14 cellular contexts compared by ENCODE assay signal in the genomic region with DNA sequence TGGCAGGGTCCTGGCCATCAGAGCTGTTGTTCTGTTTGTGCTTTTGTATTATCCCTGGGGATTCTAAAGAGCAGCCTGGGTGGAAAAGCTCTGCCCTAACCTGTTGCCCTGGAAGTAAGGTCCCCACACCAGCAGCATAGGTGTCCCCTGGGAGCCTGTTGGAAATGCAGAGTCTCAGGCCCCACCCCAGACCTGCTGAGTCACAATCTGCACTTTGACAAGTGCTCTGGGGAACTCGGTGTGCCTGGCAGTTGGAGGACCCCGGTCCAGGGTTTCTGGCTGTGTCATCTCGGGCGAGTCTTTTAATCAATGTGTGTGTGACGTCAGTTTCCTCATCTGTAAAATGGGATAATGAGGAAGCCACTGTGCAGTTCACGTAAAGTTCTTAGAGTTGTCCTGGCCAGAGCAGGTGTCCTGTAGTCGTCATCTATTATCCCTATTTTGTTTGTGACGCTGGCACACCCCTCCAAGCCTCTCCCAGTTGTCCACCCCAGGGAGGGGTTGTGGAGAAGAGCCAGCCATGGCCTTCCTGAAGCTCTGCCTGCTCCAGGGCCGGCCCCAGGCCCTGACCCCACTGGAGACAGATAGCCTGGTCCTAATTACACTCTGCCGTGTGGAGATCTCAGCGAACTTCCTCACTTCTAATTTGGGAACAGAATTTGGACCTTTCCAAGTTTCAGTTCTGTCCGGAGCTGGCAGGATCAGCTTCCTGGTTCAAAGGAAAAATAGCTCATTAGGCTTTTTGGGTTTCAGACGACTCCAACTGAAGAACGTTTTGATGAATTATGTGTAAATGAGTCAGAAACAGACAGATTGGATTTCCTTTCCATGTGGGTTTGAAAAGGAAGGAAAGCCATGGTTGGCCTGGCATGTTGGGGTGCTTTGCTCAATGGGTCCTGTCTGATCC.
DNase-seq lines count a peak whose midpoint lies in the region; ATAC-seq, FAIRE-seq and TF ChIP-seq lines count a peak whose summit lies in the region.
"Had no signal": no experiment of that assay in that cellular context is flagged by ENCODE, and none has a peak within 500 bp of the region (broad histone marks: within the 10 kb centered on the region; RNA-seq: fewer than 3 reads in every experiment).

No MANE protein-coding gene starts in this region.

- H3F3A ChIP-seq in smooth muscle cell (ENCODE audit: low read depth) = peaks cover 18% of the 10 kb centered on the region

- no TSS peak for BruUV-seq in HepG2 (replicated peaks; lab: Mats Ljungman, UMichigan)

- POLR2A ChIA-PET in HepG2 (lab: Yijun Ruan, JAX) = no interaction called here

- no peak overlapping the region for H3K4me3 Mint-ChIP-seq in T-helper 2 cell treated with Interferon-gamma antibody and Interleukin-4, amounts not matched to agents 5 μg/mL and 100 μg/mL, for 36 hours
- H3K4me3 Mint-ChIP-seq: activated CD4-positive, alpha-beta T cell treated with anti-CD3 and anti-CD28 coated beads for 36 hours; activated naive CD4-positive, alpha-beta T cell treated with anti-CD3 and anti-CD28 coated beads, Interleukin-2, amount 10 ng/mL, durations not matched to agents 7 days and 5 days; stimulated activated memory B cell treated with anti-CD40 and anti-IgM and Interleukin-4, amounts not matched to agents 10 μg/mL and 1 μg/mL and 100 μg/mL, for 72 hours had no signal

- H3K4me1 Mint-ChIP-seq in T-helper 2 cell treated with Interferon-gamma antibody and Interleukin-4, amounts not matched to agents 5 μg/mL and 100 μg/mL, for 36 hours (ENCODE audit: low read depth) = peaks cover 2% of the 10 kb centered on the region
- H3K4me1 Mint-ChIP-seq: activated CD4-positive, alpha-beta T cell treated with anti-CD3 and anti-CD28 coated beads for 36 hours had no signal

- 18% methylated on average over 10 of the region's 14 CpGs for WGBS in HepG2 (ENCODE audit: low lambda C conversion rate)
- 71% methylated on average over 14 of the region's 14 CpGs for WGBS in smooth muscle cell (ENCODE audit: low lambda C conversion rate)

- no peaks in the 10 kb centered on the region for H3K4me1 ChIP-seq in HepG2 (ENCODE audit: insufficient read depth, low read length)
- peaks cover 3% of the 10 kb centered on the region for H3K4me1 ChIP-seq in smooth muscle cell (ENCODE audit: low read depth)
- H3K4me1 ChIP-seq: uterus had no signal

- peaks cover 4 to 29% of the 10 kb centered on the region in 2 experiments; a peak in 3 of 5 replicates for H3K27me3 ChIP-seq in HepG2 (ENCODE audit: control insufficient read depth in 1 of 2, insufficient read depth in 2 of 2, low read length in 2 of 2)
- no peaks in the 10 kb centered on the region for H3K27me3 ChIP-seq in smooth muscle cell (ENCODE audit: low read depth)
- H3K27me3 ChIP-seq: uterus had no signal

- no peak overlapping the region for H2AFZ ChIP-seq in HepG2 (ENCODE audit: low read length)
- H2AFZ ChIP-seq in smooth muscle cell (ENCODE audit: low read depth) = no peak overlapping the region

- TF ChIP-seq EP300 in HepG2 (IDR thresholded peaks at IDR 0.05; ENCODE audit: low read depth in 2 of 2, low read length in 2 of 2) (no peak), HepG2 (CRISPR knock-in tag; IDR thresholded peaks at IDR 0.05; ENCODE audit: borderline replicate concordance) (no peak)

- no peak for FAIRE-seq in HepG2 (lab: Jason Lieb, UNC)

- intact Hi-C loops in HepG2 (cut with micrococcal nuclease; ENCODE audit: unreplicated experiment) = no loop called here

- no peak overlapping the region for H3K27ac Mint-ChIP-seq in T-helper 2 cell treated with Interferon-gamma antibody and Interleukin-4, amounts not matched to agents 5 μg/mL and 100 μg/mL, for 36 hours
- H3K27ac Mint-ChIP-seq: activated CD4-positive, alpha-beta T cell treated with anti-CD3 and anti-CD28 coated beads for 36 hours; stimulated activated memory B cell treated with anti-CD40 and anti-IgM and Interleukin-4, amounts not matched to agents 10 μg/mL and 1 μg/mL and 100 μg/mL, for 72 hours had no signal

- TF ChIP-seq POLR2A in HepG2 (IDR thresholded peaks at IDR 0.05; ENCODE audit: insufficient read depth in 1 of 2, low read depth in 2 of 2, low read length in 2 of 2) = no peak

- H4K20me1 ChIP-seq in HepG2 (ENCODE audit: insufficient read depth, low read length) (no peaks in the 10 kb centered on the region), smooth muscle cell (ENCODE audit: low read depth) (no peaks in the 10 kb centered on the region)

- H3K4me2 ChIP-seq in HepG2 (ENCODE audit: low read depth, low read length) = no peak overlapping the region
- H3K4me2 ChIP-seq in smooth muscle cell = no peak overlapping the region

- no peak for TF ChIP-seq CTCF in HepG2 (CRISPR knock-in tag; IDR thresholded peaks at IDR 0.05)
- no peak for TF ChIP-seq CTCF in smooth muscle cell (IDR thresholded peaks at IDR 0.05; ENCODE audit: borderline replicate concordance, insufficient read depth, poor library complexity, severe bottlenecking)

- H3K36me3 Mint-ChIP-seq in T-helper 2 cell treated with Interferon-gamma antibody and Interleukin-4, amounts not matched to agents 5 μg/mL and 100 μg/mL, for 36 hours (ENCODE audit: low read depth) = no peaks in the 10 kb centered on the region
- H3K36me3 Mint-ChIP-seq: stimulated activated memory B cell treated with anti-CD40 and anti-IgM and Interleukin-4, amounts not matched to agents 10 μg/mL and 1 μg/mL and 100 μg/mL, for 72 hours had no signal

- ATAC-seq in esophagus mucosa (peak; percentile 42), HepG2 (no peak), HG03378 (IDR thresholded peaks at IDR 0.05; ENCODE audit: unreplicated experiment) (no peak), GM21529 (IDR thresholded peaks at IDR 0.05; ENCODE audit: unreplicated experiment) (no peak)
- ATAC-seq: activated CD4-positive, alpha-beta T cell treated with anti-CD3 and anti-CD28 coated beads for 36 hours; stimulated activated memory B cell treated with anti-CD40 and anti-IgM and Interleukin-4, amounts not matched to agents 10 μg/mL and 1 μg/mL and 100 μg/mL, for 72 hours had no signal

- H3K9ac ChIP-seq in HepG2 (ENCODE audit: insufficient read depth, low read depth, low read length) (no peak overlapping the region), smooth muscle cell (ENCODE audit: low read depth) (peak overlapping the region; percentile 11)

- H3K9me3 ChIP-seq in HepG2 (ENCODE audit: low read length) = no peaks in the 10 kb centered on the region
- no peaks in the 10 kb centered on the region for H3K9me3 ChIP-seq in smooth muscle cell (replicated peaks; ENCODE audit: low read depth)
- H3K9me3 ChIP-seq: uterus had no signal

- no peaks in the 10 kb centered on the region for H3K79me2 ChIP-seq in HepG2 (ENCODE audit: insufficient read depth, low read length)
- H3K79me2 ChIP-seq in smooth muscle cell (ENCODE audit: low read depth) = no peaks in the 10 kb centered on the region

- TF ChIP-seq RAD21 in HepG2 (CRISPR knock-in tag; IDR thresholded peaks at IDR 0.05) = no peak

- no peak overlapping the region for H3K27ac ChIP-seq in HepG2 (ENCODE audit: extremely low read length, insufficient read depth, low read length)
- H3K27ac ChIP-seq in smooth muscle cell (ENCODE audit: low read depth) = peak overlapping the region; percentile 12
- H3K27ac ChIP-seq: uterus had no signal

- no peak overlapping the region for H3K4me3 ChIP-seq in HepG2 (replicated peaks in 1 of 3; ENCODE audit: insufficient read depth in 1 of 3, low read depth in 2 of 3, low read length in 3 of 3)
- no peak overlapping the region for H3K4me3 ChIP-seq in smooth muscle cell
- H3K4me3 ChIP-seq: uterus had no signal

- CTCF ChIA-PET in HepG2 (lab: Yijun Ruan, JAX; ENCODE audit: low intra/inter-chr PET ratio, low total read pairs) = no interaction called here

- DNase-seq in GM03348 (ENCODE audit: low spot score) (peak; percentile 18), HepG2 (ENCODE audit: low spot score) (no peak), smooth muscle cell (lab: John Stamatoyannopoulos, UW; ENCODE audit: unreplicated experiment) (no peak), mucosa of gallbladder (ENCODE audit: low spot score) (no peak)
- no peak for DNase-seq in T-helper 2 cell treated with Interferon-gamma antibody and Interleukin-4, amounts not matched to agents 5 μg/mL and 100 μg/mL, for 36 hours (ENCODE audit: low spot score)
- DNase-seq: activated CD4-positive, alpha-beta T cell treated with anti-CD3 and anti-CD28 coated beads for 36 hours; activated CD8-positive, alpha-beta memory T cell treated with anti-CD3 and anti-CD28 coated beads, Interleukin-2, amount 50 U/mL, for 48 hours; activated naive CD4-positive, alpha-beta T cell treated with anti-CD3 and anti-CD28 coated beads, Interleukin-2, amount 10 ng/mL, durations not matched to agents 7 days and 5 days; NCI-H1048 had no signal

- peaks cover 13% of the 10 kb centered on the region for H3K9me3 Mint-ChIP-seq in T-helper 2 cell treated with Interferon-gamma antibody and Interleukin-4, amounts not matched to agents 5 μg/mL and 100 μg/mL, for 36 hours

- in situ Hi-C loops in HepG2 (cut with HindIII; ENCODE audit: extremely low pct_ligation_motif_present, low pct_unique_long_range_greater_than_20kb) = no loop called here

- no peaks in the 10 kb centered on the region for H3K36me3 ChIP-seq in HepG2 (replicated peaks in 1 of 2; ENCODE audit: control insufficient read depth in 1 of 2, insufficient read depth in 2 of 2, low read length in 2 of 2)
- H3K36me3 ChIP-seq in smooth muscle cell (ENCODE audit: low read depth) = no peaks in the 10 kb centered on the region
- H3K36me3 ChIP-seq: uterus had no signal

- H3K27me3 Mint-ChIP-seq in T-helper 2 cell treated with Interferon-gamma antibody and Interleukin-4, amounts not matched to agents 5 μg/mL and 100 μg/mL, for 36 hours (ENCODE audit: low read depth) = no peaks in the 10 kb centered on the region
- H3K27me3 Mint-ChIP-seq: activated CD4-positive, alpha-beta T cell treated with anti-CD3 and anti-CD28 coated beads for 36 hours; activated naive CD4-positive, alpha-beta T cell treated with anti-CD3 and anti-CD28 coated beads, Interleukin-2, amount 10 ng/mL, durations not matched to agents 7 days and 5 days had no signal

TF ChIP-seq in HepG2, 621 proteins besides CTCF, POLR2A, EP300 and RAD21 (continues in another document):
- TF ChIP-seq RORA (CRISPR knock-in tag; IDR thresholded peaks at IDR 0.05) = no peak
- no peak for TF ChIP-seq SP140L (CRISPR knock-in tag; IDR thresholded peaks at IDR 0.05; ENCODE audit: borderline replicate concordance)
- TF ChIP-seq ZNF383 (CRISPR knock-in tag; IDR thresholded peaks at IDR 0.05; ENCODE audit: borderline replicate concordance) = no peak
- TF ChIP-seq ZNF773 (CRISPR knock-in tag; IDR thresholded peaks at IDR 0.05; ENCODE audit: borderline replicate concordance) = no peak
- TF ChIP-seq ZNF629 (CRISPR knock-in tag; conservative IDR thresholded peaks at IDR 0.05) = peak; percentile 53
- no peak for TF ChIP-seq MED13 (CRISPR knock-in tag; IDR thresholded peaks at IDR 0.05)
- no peak for TF ChIP-seq CC2D1A (CRISPR knock-in tag; IDR thresholded peaks at IDR 0.05)
- TF ChIP-seq ZNF672 (CRISPR knock-in tag; IDR thresholded peaks at IDR 0.05) = no peak
